In genomic region chr7:28180364-28181147, GRCh38 we compare ENCODE assay signal across 8 cellular contexts. TPM values are rescaled to one million over a fixed set of nuclear protein-coding genes. Genes with fewer than 3 reads are reported as not detected.
DNase-seq lines count a peak whose midpoint lies in the region; ATAC-seq, FAIRE-seq and TF ChIP-seq lines count a peak whose summit lies in the region.

TSS of gene JAZF1 (minus strand) at chr7:28180795.

- H3K9ac ChIP-seq in GM23248, result peak within 1 kb of the TSS; percentile 81

- H3K79me2 ChIP-seq in GM23248 (ENCODE audit: insufficient read depth), result peaks cover 36% of the 10 kb centered on the region

- H3F3A ChIP-seq in GM23248 (ENCODE audit: insufficient read depth), result peaks cover 19% of the 10 kb centered on the region

- H3K27ac ChIP-seq in A549, result peak within 1 kb of the TSS; percentile 81 to 98
- H3K27ac ChIP-seq in GM23248, result peak within 1 kb of the TSS; percentile 47; the same call in 1 of the 2 replicates

- H3K4me2 ChIP-seq in A549 (peak within 1 kb of the TSS; percentile 91), GM23248 (ENCODE audit: unreplicated experiment) (peak within 1 kb of the TSS; percentile 84)

- H3K36me3 ChIP-seq in GM23248 (ENCODE audit: low read depth), result no peaks in the 10 kb centered on the region

- TF ChIP-seq RAD21 in A549 (conservative IDR thresholded peaks at IDR 0.05 in 1 of 2, IDR thresholded peaks at IDR 0.05 in 1 of 2), result no peak

- H4K20me1 ChIP-seq in GM23248 (ENCODE audit: insufficient read depth), result no peaks in the 10 kb centered on the region

- H3K27me3 ChIP-seq in GM23248 (replicated peaks; ENCODE audit: insufficient read depth) (no peaks in the 10 kb centered on the region), mononuclear cell (ENCODE audit: insufficient read depth, low read length) (no peaks in the 10 kb centered on the region)

- DNase-seq in A549 (ENCODE audit: low read depth in 1 of 2, low spot score in 1 of 2) (peak; percentile 33 to 37), GM23248 (peak; percentile 68), NCI-H82 treated with DMSO at 0.1 percent for 48 hours (lab: John Stamatoyannopoulos, UW; ENCODE audit: unreplicated experiment) (peak; percentile 19), epithelial cell of proximal tubule (ENCODE audit: low read depth) (no peak)
- DNase-seq in activated T-cell treated with anti-CD3 and anti-CD28 coated beads, Interleukin-2, amount 50 U/mL, for 1 hour, result peak; percentile 68
- peak; percentile 62 for DNase-seq in stimulated activated CD8-positive, alpha-beta memory T cell treated with anti-CD3 and anti-CD28 coated beads, Interleukin-4, amount 100 ng/mL, for 48 hours

- POLR2A ChIA-PET in A549 (lab: Yijun Ruan, JAX), result no interaction called here

- TF ChIP-seq EP300 in A549 (IDR thresholded peaks at IDR 0.05), result no peak

- in situ Hi-C loops in GM23248 (cut with MboI), result no loop called here

- TF ChIP-seq POLR2A in A549 (IDR thresholded peaks at IDR 0.05; ENCODE audit: low read length), result no peak

- peak; percentile 73 to 74 for ATAC-seq in A549
- ATAC-seq in GM21360 (IDR thresholded peaks at IDR 0.05; ENCODE audit: unreplicated experiment), result no peak

- peaks cover 9% of the 10 kb centered on the region for H3K4me1 ChIP-seq in A549
- peaks cover 35% of the 10 kb centered on the region for H3K4me1 ChIP-seq in GM23248 (ENCODE audit: insufficient read depth)
- H3K4me1 ChIP-seq in mononuclear cell (ENCODE audit: insufficient read depth, low read length), result peaks cover 46% of the 10 kb centered on the region

- no peak for FAIRE-seq in A549 (lab: Jason Lieb, UNC)

- H3K4me3 ChIP-seq in A549 (peak within 1 kb of the TSS; percentile 85), GM23248 (peak within 1 kb of the TSS; percentile 82), epithelial cell of proximal tubule (ENCODE audit: low read depth, low read length) (peak within 1 kb of the TSS; percentile 77), mononuclear cell (ENCODE audit: low read length) (peak within 1 kb of the TSS; percentile 48)

- TF ChIP-seq CTCF in A549 (IDR thresholded peaks at IDR 0.05) (no peak), epithelial cell of proximal tubule (conservative IDR thresholded peaks at IDR 0.05; ENCODE audit: low read depth, low read length) (no peak)

- peak within 1 kb of the TSS; percentile 85 for H2AFZ ChIP-seq in GM23248

- no peaks in the 10 kb centered on the region for H3K9me2 ChIP-seq in GM23248 (ENCODE audit: insufficient read depth)

- CTCF ChIA-PET in A549 (lab: Yijun Ruan, JAX), result no interaction called here

- H3K9me3 ChIP-seq in A549 (no peaks in the 10 kb centered on the region), GM23248 (ENCODE audit: low read depth) (no peaks in the 10 kb centered on the region), mononuclear cell (ENCODE audit: low read depth, low read length) (no peaks in the 10 kb centered on the region)

- WGBS in A549 (ENCODE audit: missing lambda C conversion rate), result 6% methylated on average over 11 of the region's 64 CpGs
- 1 to 2% methylated on average over 24 to 57 of the region's 64 CpGs for WGBS in GM23248 (ENCODE audit: low coverage in 1 of 2, low lambda C conversion rate in 2 of 2, missing lambda C conversion rate in 2 of 2), 2 experiments

TF ChIP-seq in A549, 52 proteins besides CTCF, POLR2A, EP300 and RAD21:
- TF ChIP-seq PBX3 (IDR thresholded peaks at IDR 0.05) (no peak), CEBPB (IDR thresholded peaks at IDR 0.05) (no peak), NFE2L2 (conservative IDR thresholded peaks at IDR 0.05; ENCODE audit: low read length) (no peak), CBX8 (IDR thresholded peaks at IDR 0.05) (no peak), CHD2 (IDR thresholded peaks at IDR 0.05; ENCODE audit: low read length, partially characterized antibody) (no peak), MAZ (IDR thresholded peaks at IDR 0.05; ENCODE audit: borderline replicate concordance, low read depth, low read length) (no peak), SREBF2 (IDR thresholded peaks at IDR 0.05) (no peak), CBX2 (IDR thresholded peaks at IDR 0.05; ENCODE audit: borderline replicate concordance, low read depth) (no peak), USF2 (IDR thresholded peaks at IDR 0.05) (no peak), ATOH8 (CRISPR knock-in tag; IDR thresholded peaks at IDR 0.05; ENCODE audit: low read depth) (no peak), FOSB (CRISPR knock-in tag; IDR thresholded peaks at IDR 0.05) (no peak), HOXB13 (CRISPR knock-in tag; IDR thresholded peaks at IDR 0.05; ENCODE audit: low read depth) (no peak)
TF ChIP-seq in A549: peak in this region for 0.

RNA-seq across cellular contexts. Expression of gene JAZF1, which starts in this region (rescaled TPM):
- polyA plus RNA-seq in A549 (2011; rRNA removed) (1.9 and 2.4 TPM in 2 replicates), A549 (2017; fragmentation: RNase III; extraction: RNeasy Plus Mini Kit Qiagen cat#74134 plus additional on column Dnase treatment) (2.6 to 2.8 TPM (median 2.7 TPM) in 3 replicates), GM23248 (2016; fragmentation: Nextera tagmentation; extraction: Ambion mirVana) (19.6 and 19.8 TPM in 2 replicates)
- polyA plus RNA-seq in A549 (2012; cell fraction: cytosol; rRNA removed), result 1.7 TPM in 2 replicates
- polyA plus RNA-seq in A549 (2012; cell fraction: nucleus; rRNA removed), result 0.70 and 1.2 TPM in 2 replicates
- 0.91 and 2.4 TPM in 2 replicates for polyA minus RNA-seq in A549 (2011; rRNA and poly(A)+ RNA removed)
- 11.8 and 13.8 TPM in 2 replicates for total RNA-seq in GM23248 (2014; rRNA removed; shearing (Covaris generic))
- total RNA-seq in epithelial cell of proximal tubule (1.3 and 3.6 TPM in 2 replicates), mononuclear cell (16.5 TPM)
